In genomic region chr17:49439673-49440571, GRCh38 we compare ENCODE assay signal across 18 cellular contexts. TPM values are rescaled to one million over a fixed set of nuclear protein-coding genes. Genes with fewer than 3 reads are reported as not detected.
DNase-seq lines count a peak whose midpoint lies in the region; ATAC-seq, FAIRE-seq and TF ChIP-seq lines count a peak whose summit lies in the region.
"Had no signal": no experiment of that assay in that cellular context is flagged by ENCODE, and none has a peak within 500 bp of the region (broad histone marks: within the 10 kb centered on the region; RNA-seq: fewer than 3 reads in every experiment).

No MANE protein-coding gene starts in this region.

- no peak overlapping the region for H2AFZ ChIP-seq in HCT116 (ENCODE audit: low read depth, low read length, poor library complexity, severe bottlenecking)
- no peak overlapping the region for H2AFZ ChIP-seq in astrocyte (ENCODE audit: low read depth, low read length)

- H3K27me3 ChIP-seq in HCT116 (ENCODE audit: insufficient read depth, low read length), result peaks cover 19% of the 10 kb centered on the region; the same call in 1 of the 2 replicates
- peaks cover 24% of the 10 kb centered on the region for H3K27me3 ChIP-seq in astrocyte (ENCODE audit: insufficient read depth, low read length)
- H3K27me3 ChIP-seq in mesendoderm (ENCODE audit: insufficient read depth, low read length, poor library complexity), result no peaks in the 10 kb centered on the region
- no peaks in the 10 kb centered on the region for H3K27me3 ChIP-seq in prostate gland (replicated peaks; ENCODE audit: insufficient read depth)
- H3K27me3 ChIP-seq: Peyer's patch had no signal

- H3K4me3 Mint-ChIP-seq in astrocyte (ENCODE audit: unreplicated experiment), result no peak overlapping the region
- H3K4me3 Mint-ChIP-seq in stimulated activated naive CD8-positive, alpha-beta T cell treated with anti-CD3 and anti-CD28 coated beads, Interleukin-15, amount 100 ng/mL, for 72 hours, result no peak overlapping the region
- H3K4me3 Mint-ChIP-seq in stimulated activated effector memory CD8-positive, alpha-beta T cell treated with anti-CD3 and anti-CD28 coated beads, Interleukin-12 subunit alpha, Interleukin-12 subunit beta, amount 100 ng/mL, for 72 hours, result no peak overlapping the region

- H3K4me3 ChIP-seq in HCT116 (replicated peaks in 1 of 2; ENCODE audit: low read depth in 1 of 2, low read length in 2 of 2) (no peak overlapping the region), astrocyte (ENCODE audit: insufficient read depth, low read depth, low read length) (no peak overlapping the region), mesendoderm (ENCODE audit: low read length) (no peak overlapping the region), prostate gland (no peak overlapping the region)
- H3K4me3 ChIP-seq: gastroesophageal sphincter, Peyer's patch, upper lobe of left lung had no signal

- H3K79me1 ChIP-seq in mesendoderm (ENCODE audit: low read length), result no peaks in the 10 kb centered on the region

- no peak for TF ChIP-seq POLR2A in HCT116 (IDR thresholded peaks at IDR 0.05; ENCODE audit: borderline replicate concordance, extremely low read depth, insufficient read depth, insufficient read length)
- no peak for TF ChIP-seq POLR2A in prostate gland (IDR thresholded peaks at IDR 0.05)

- POLR2A ChIA-PET in HCT116 (lab: Charles Lee), result no interaction called here

- H3K9ac ChIP-seq in HCT116 (ENCODE audit: low read length), result no peak overlapping the region
- no peak overlapping the region for H3K9ac ChIP-seq in astrocyte (ENCODE audit: low read length)
- H3K9ac ChIP-seq in mesendoderm (ENCODE audit: low read length), result no peak overlapping the region

- no peak for TF ChIP-seq CTCF in HCT116 (IDR thresholded peaks at IDR 0.05 in 2 of 3, conservative IDR thresholded peaks at IDR 0.05 in 1 of 3; ENCODE audit: borderline replicate concordance in 1 of 3, insufficient read depth in 1 of 3, low read depth in 2 of 3, low read length in 2 of 3)
- TF ChIP-seq CTCF in astrocyte (IDR thresholded peaks at IDR 0.05; ENCODE audit: insufficient read depth, low read depth, low read length), result no peak
- no peak for TF ChIP-seq CTCF in prostate gland (IDR thresholded peaks at IDR 0.05)

- no peak overlapping the region for H3K56ac ChIP-seq in mesendoderm (ENCODE audit: low read length)

- H3K4me2 ChIP-seq in HCT116 (ENCODE audit: low read length) (no peak overlapping the region), astrocyte (ENCODE audit: low read length) (peak overlapping the region; percentile 1), mesendoderm (ENCODE audit: low read length) (no peak overlapping the region)

- no TSS peak for BruUV-seq in HCT116 (replicated peaks; lab: Mats Ljungman, UMichigan)

- H3K79me2 ChIP-seq in HCT116 (ENCODE audit: insufficient read depth, low read length) (no peaks in the 10 kb centered on the region), astrocyte (ENCODE audit: insufficient read depth, low read length) (no peaks in the 10 kb centered on the region), mesendoderm (ENCODE audit: control insufficient read depth, insufficient read depth, low read length) (no peaks in the 10 kb centered on the region)

- peak overlapping the region; percentile 38 for H2AK5ac ChIP-seq in mesendoderm (ENCODE audit: low read length)

- H3K4me1 Mint-ChIP-seq in astrocyte (ENCODE audit: low read depth, unreplicated experiment), result peaks cover 18% of the 10 kb centered on the region
- no peaks in the 10 kb centered on the region for H3K4me1 Mint-ChIP-seq in stimulated activated naive CD8-positive, alpha-beta T cell treated with anti-CD3 and anti-CD28 coated beads, Interleukin-15, amount 100 ng/mL, for 72 hours
- peaks cover 7% of the 10 kb centered on the region for H3K4me1 Mint-ChIP-seq in stimulated activated effector memory CD8-positive, alpha-beta T cell treated with anti-CD3 and anti-CD28 coated beads, Interleukin-12 subunit alpha, Interleukin-12 subunit beta, amount 100 ng/mL, for 72 hours

- H4K5ac ChIP-seq in mesendoderm (ENCODE audit: low read length), result no peak overlapping the region

- no peak overlapping the region for H2BK120ac ChIP-seq in mesendoderm (ENCODE audit: low read depth, low read length)

- no peak overlapping the region for H4K8ac ChIP-seq in mesendoderm (ENCODE audit: low read depth, low read length)

- H3K4ac ChIP-seq in mesendoderm (ENCODE audit: low read depth, low read length), result no peak overlapping the region

- intact Hi-C loops in HCT116 (cut with micrococcal nuclease) (no loop called here), prostate gland (cut with DNase I) (loop anchor here (5.0 kb wide), 1 partner anchor 117 kb away; no protein-coding TSS in a partner anchor)

- H4K20me1 ChIP-seq in HCT116 (ENCODE audit: insufficient read depth), result no peaks in the 10 kb centered on the region
- H4K20me1 ChIP-seq in astrocyte (ENCODE audit: insufficient read depth, low read length), result no peaks in the 10 kb centered on the region

- WGBS in mesendoderm (ENCODE audit: extremely low coverage, insufficient coverage, low lambda C conversion rate), result no CpG with 5 or more reads among the region's 9 CpGs
- WGBS in prostate gland, result 39% methylated on average over 9 of the region's 9 CpGs

- DNase-seq in AG20443 (ENCODE audit: low spot score), result peak; percentile 62
- no peak for DNase-seq in HCT116 (ENCODE audit: low read depth, low spot score)
- peak; percentile 68 for DNase-seq in astrocyte (ENCODE audit: low read depth)
- DNase-seq in mesendoderm, result no peak
- no peak for DNase-seq in SW 1271 (lab: John Stamatoyannopoulos, UW)
- DNase-seq in stimulated activated naive CD8-positive, alpha-beta T cell treated with anti-CD3 and anti-CD28 coated beads, Interleukin-15, amount 100 ng/mL, for 72 hours, result no peak
- no peak for DNase-seq in stimulated activated effector memory CD8-positive, alpha-beta T cell treated with anti-CD3 and anti-CD28 coated beads, Interleukin-12 subunit alpha, Interleukin-12 subunit beta, amount 100 ng/mL, for 72 hours (ENCODE audit: low spot score in 2 of 2)
- DNase-seq in prostate gland (ENCODE audit: low spot score), result no peak
- DNase-seq: NCI-H1436 treated with DMSO at 0.1 percent for 48 hours, NCI-H526, Peyer's patch, T-helper 9 cell had no signal

- no peak overlapping the region for H2BK5ac ChIP-seq in mesendoderm (ENCODE audit: low read length)

- no peaks in the 10 kb centered on the region for H3K9me2 ChIP-seq in HCT116 (ENCODE audit: insufficient read depth)

- H3K27ac Mint-ChIP-seq in astrocyte (ENCODE audit: unreplicated experiment), result no peak overlapping the region
- H3K27ac Mint-ChIP-seq in stimulated activated naive CD8-positive, alpha-beta T cell treated with anti-CD3 and anti-CD28 coated beads, Interleukin-15, amount 100 ng/mL, for 72 hours, result no peak overlapping the region
- H3K27ac Mint-ChIP-seq in stimulated activated effector memory CD8-positive, alpha-beta T cell treated with anti-CD3 and anti-CD28 coated beads, Interleukin-12 subunit alpha, Interleukin-12 subunit beta, amount 100 ng/mL, for 72 hours, result no peak overlapping the region
- H3K27ac Mint-ChIP-seq: CD14-positive monocyte had no signal

- no peak overlapping the region for H3K18ac ChIP-seq in mesendoderm (ENCODE audit: low read length)

- no peak overlapping the region for H2BK15ac ChIP-seq in mesendoderm (replicated peaks; ENCODE audit: low read depth)

- H3K27ac ChIP-seq in HCT116 (ENCODE audit: low read depth, low read length) (no peak overlapping the region), astrocyte (ENCODE audit: low read depth, low read length) (no peak overlapping the region), mesendoderm (ENCODE audit: low read depth, low read length) (no peak overlapping the region), prostate gland (no peak overlapping the region)
- H3K27ac ChIP-seq: gastroesophageal sphincter, Peyer's patch, upper lobe of left lung had no signal

- no peak for ATAC-seq in HCT116
- ATAC-seq in stimulated activated naive CD8-positive, alpha-beta T cell treated with anti-CD3 and anti-CD28 coated beads, Interleukin-15, amount 100 ng/mL, for 72 hours, result no peak
- ATAC-seq in stimulated activated effector memory CD8-positive, alpha-beta T cell treated with anti-CD3 and anti-CD28 coated beads, Interleukin-12 subunit alpha, Interleukin-12 subunit beta, amount 100 ng/mL, for 72 hours, result no peak
- ATAC-seq: gastroesophageal sphincter had no signal

- no peak overlapping the region for H3K23ac ChIP-seq in mesendoderm (ENCODE audit: low read length)

- peaks cover 8% of the 10 kb centered on the region for H3K9me3 Mint-ChIP-seq in astrocyte (ENCODE audit: unreplicated experiment)
- no peaks in the 10 kb centered on the region for H3K9me3 Mint-ChIP-seq in stimulated activated naive CD8-positive, alpha-beta T cell treated with anti-CD3 and anti-CD28 coated beads, Interleukin-15, amount 100 ng/mL, for 72 hours
- no peaks in the 10 kb centered on the region for H3K9me3 Mint-ChIP-seq in stimulated activated effector memory CD8-positive, alpha-beta T cell treated with anti-CD3 and anti-CD28 coated beads, Interleukin-12 subunit alpha, Interleukin-12 subunit beta, amount 100 ng/mL, for 72 hours
- H3K9me3 Mint-ChIP-seq: CD14-positive monocyte had no signal

- no peaks in the 10 kb centered on the region for H3K9me3 ChIP-seq in HCT116 (ENCODE audit: control insufficient read depth in 1 of 2, insufficient read depth in 1 of 2, low read depth in 1 of 2, low read length in 2 of 2)
- no peaks in the 10 kb centered on the region for H3K9me3 ChIP-seq in astrocyte (ENCODE audit: insufficient read depth, low read depth, low read length)
- H3K9me3 ChIP-seq in prostate gland, result no peaks in the 10 kb centered on the region
- H3K9me3 ChIP-seq: gastroesophageal sphincter, Peyer's patch, upper lobe of left lung had no signal

- H3K36me3 Mint-ChIP-seq in astrocyte (ENCODE audit: low read depth, unreplicated experiment), result no peaks in the 10 kb centered on the region
- H3K36me3 Mint-ChIP-seq in stimulated activated effector memory CD8-positive, alpha-beta T cell treated with anti-CD3 and anti-CD28 coated beads, Interleukin-12 subunit alpha, Interleukin-12 subunit beta, amount 100 ng/mL, for 72 hours, result no peaks in the 10 kb centered on the region
- H3K36me3 Mint-ChIP-seq: CD14-positive monocyte had no signal

- no peak for TF ChIP-seq RAD21 in HCT116 (IDR thresholded peaks at IDR 0.05; ENCODE audit: low read depth)

- no peak for FAIRE-seq in astrocyte (lab: Jason Lieb, UNC)
- FAIRE-seq: endometrium, islet of Langerhans had no signal

- H3K36me3 ChIP-seq in HCT116 (ENCODE audit: control insufficient read depth in 1 of 2, insufficient read depth in 2 of 2, low read length in 2 of 2) (no peaks in the 10 kb centered on the region), astrocyte (ENCODE audit: insufficient read depth, low read length) (no peaks in the 10 kb centered on the region), mesendoderm (ENCODE audit: control insufficient read depth, insufficient read depth, low read length) (no peaks in the 10 kb centered on the region), prostate gland (no peaks in the 10 kb centered on the region)
- H3K36me3 ChIP-seq: gastroesophageal sphincter, Peyer's patch, upper lobe of left lung had no signal

- RAD21 ChIA-PET in HCT116 (lab: Charles Lee; ENCODE audit: low non-redundant PET in 1 of 2, low total read pairs in 2 of 2, uncharacterized antibody in 2 of 2, unreplicated experiment in 2 of 2), result no interaction called here

- peaks cover 62% of the 10 kb centered on the region for H3K27me3 Mint-ChIP-seq in astrocyte (ENCODE audit: low read depth, unreplicated experiment)
- peaks cover 74% of the 10 kb centered on the region for H3K27me3 Mint-ChIP-seq in stimulated activated naive CD8-positive, alpha-beta T cell treated with anti-CD3 and anti-CD28 coated beads, Interleukin-15, amount 100 ng/mL, for 72 hours

- H3K4me1 ChIP-seq in HCT116 (ENCODE audit: control insufficient read depth in 1 of 2, insufficient read depth in 2 of 2, low read length in 2 of 2), result no peaks in the 10 kb centered on the region
- peaks cover 29% of the 10 kb centered on the region for H3K4me1 ChIP-seq in astrocyte (ENCODE audit: insufficient read depth, low read length)
- peaks cover 6% of the 10 kb centered on the region for H3K4me1 ChIP-seq in mesendoderm (ENCODE audit: control insufficient read depth, low read depth, low read length)
- no peaks in the 10 kb centered on the region for H3K4me1 ChIP-seq in prostate gland (replicated peaks)
- H3K4me1 ChIP-seq: gastroesophageal sphincter, Peyer's patch had no signal

- CTCF ChIA-PET in HCT116 (lab: Charles Lee), result interaction anchor here (9.0 kb wide), 1 partner anchor 117 kb away, joined by 81 read pairs; no protein-coding TSS in a partner anchor

RNA-seq across cellular contexts. Expression of gene PHB1, which starts 25.2 kb away (rescaled TPM):
- total RNA-seq in HCT116 (2021; ENCODE audit: unreplicated experiment) (534 TPM), astrocyte (211 and 227 TPM in 2 replicates), prostate gland (100 to 1,000 TPM; 105 to 135 TPM)
- 610 and 700 TPM in 2 replicates for polyA plus RNA-seq in HCT116 (2012)
- 209 TPM for polyA plus RNA-seq in mesendoderm (2013, experiment 1 of 2)
- 211 TPM for polyA plus RNA-seq in mesendoderm (2013, experiment 2 of 2)

RNA-seq across cellular contexts. Expression of gene NGFR, which starts 55.2 kb away (rescaled TPM):
- 6.1 TPM for total RNA-seq in HCT116 (2021; ENCODE audit: unreplicated experiment)
- 6.0 and 8.4 TPM in 2 replicates for polyA plus RNA-seq in HCT116 (2012)
- 0.64 and 1.0 TPM in 2 replicates for total RNA-seq in astrocyte
- 1.8 TPM for polyA plus RNA-seq in mesendoderm (2013, experiment 1 of 2)
- 1.7 TPM for polyA plus RNA-seq in mesendoderm (2013, experiment 2 of 2)
- 10 to 100 TPM; 30.1 to 34.4 TPM for total RNA-seq in prostate gland
- total RNA-seq: activated CD8-positive, alpha-beta memory T cell treated with anti-CD3 and anti-CD28 coated beads for 36 hours had no signal

Comparison
In these comparisons a context has a peak if more than half of its experiments do, and no peak if none do; other contexts are left out.
1. DNase-seq: peak in AG20443 (single experiment) and astrocyte (single experiment); none in HCT116 (single experiment), mesendoderm (single experiment), SW 1271 (0 of 2), stimulated activated naive CD8-positive, alpha-beta T cell treated with anti-CD3 and anti-CD28 coated beads, Interleukin-15, amount 100 ng/mL, for 72 hours (0 of 2), stimulated activated effector memory CD8-positive, alpha-beta T cell treated with anti-CD3 and anti-CD28 coated beads, Interleukin-12 subunit alpha, Interleukin-12 subunit beta, amount 100 ng/mL, for 72 hours (0 of 2) and prostate gland (single experiment).